Comparison of ENCODE assay signal across 8 cellular contexts in the genomic region with DNA sequence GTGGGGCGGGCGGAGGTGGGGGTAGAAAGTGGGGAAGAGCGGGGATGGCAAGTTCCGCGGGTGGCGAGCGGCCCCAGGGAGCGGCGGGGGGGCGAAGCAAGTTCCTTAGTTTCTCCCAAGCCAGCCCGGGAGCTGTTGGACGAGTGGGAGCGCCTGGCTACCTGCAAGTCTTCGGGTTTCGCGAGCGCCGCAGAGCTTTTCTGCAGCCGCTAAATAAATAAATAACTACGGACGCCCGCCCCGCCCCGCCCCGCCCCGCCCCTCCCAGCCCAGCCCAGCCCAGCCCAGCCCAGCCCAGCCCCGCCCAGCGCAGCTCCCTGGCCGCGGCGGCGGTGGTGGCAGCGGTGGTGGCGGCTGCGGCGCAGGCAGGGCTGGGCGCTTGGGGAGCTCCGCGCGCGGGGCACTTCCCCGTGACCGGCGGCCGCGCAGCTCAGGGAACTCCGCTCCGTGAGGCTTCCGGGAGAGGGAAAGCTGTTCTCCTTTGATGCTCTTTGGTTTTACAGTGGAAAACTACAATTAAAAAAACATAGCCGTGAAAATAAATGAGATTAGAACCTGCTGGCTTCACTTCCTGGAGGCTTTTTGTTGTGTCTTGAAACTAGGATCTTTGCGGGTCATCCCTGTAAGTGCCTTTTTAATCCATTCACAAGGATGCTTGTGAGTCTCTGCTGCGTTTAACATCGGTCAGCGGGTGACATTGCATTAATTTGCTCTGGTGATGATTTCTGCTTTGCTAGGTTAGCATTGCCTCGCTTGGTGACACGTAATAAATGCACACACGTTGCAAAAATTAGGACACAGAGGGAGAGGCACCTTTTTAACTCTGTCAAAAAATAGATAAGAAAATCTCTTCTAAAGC. TPM values are rescaled to one million over a fixed set of nuclear protein-coding genes. Genes with fewer than 3 reads are reported as not detected.
DNase-seq lines count a peak whose midpoint lies in the region; ATAC-seq and TF ChIP-seq lines count a peak whose summit lies in the region.

TSS of gene UBE2L5 (plus strand) at position 438 of the 859 bp plus-strand sequence. CDS start 5,498 bp downstream, outside the sequence.

- no peaks in the 10 kb centered on the region for H3K36me3 Mint-ChIP-seq in type B pancreatic cell

- H3K27me3 Mint-ChIP-seq in type B pancreatic cell, result peaks cover 35% of the 10 kb centered on the region

- 0 to 2% (median 1%) methylated on average over 19 to 57 of the region's 57 CpGs for WGBS in adrenal gland, 4 donors

- TF ChIP-seq POLR2A in adrenal gland (IDR thresholded peaks at IDR 0.05), result peak; percentile 76 to 87

- DNase-seq in D341Med (ENCODE audit: low spot score), result peak; percentile 91
- peak; percentile 82 for DNase-seq in GM20000 (ENCODE audit: low spot score)
- peak; percentile 26 for DNase-seq in HuH-7.5 (ENCODE audit: low spot score)
- peak; percentile 53 for DNase-seq in SKM-1 (lab: John Stamatoyannopoulos, UW; ENCODE audit: unreplicated experiment)
- DNase-seq in adrenal gland, result peak; percentile 70 to 85 (median 82)
- peak; percentile 80 for DNase-seq in left cardiac atrium
- DNase-seq in pons (ENCODE audit: low spot score), result peak; percentile 51
- peak; percentile 82 for DNase-seq in type B pancreatic cell (ENCODE audit: extremely low spot score, unreplicated experiment)

- H3K4me3 Mint-ChIP-seq in type B pancreatic cell, result peak within 1 kb of the TSS; percentile 92

- no peaks in the 10 kb centered on the region for H3K9me3 ChIP-seq in adrenal gland (replicated peaks in 1 of 3)

- intact Hi-C loops in adrenal gland (cut with DNase I), result no loop called here
- intact Hi-C loops in left cardiac atrium (cut with DNase I), result no loop called here

- peak within 1 kb of the TSS; percentile 86 for H3K27ac Mint-ChIP-seq in type B pancreatic cell

- no peak for TF ChIP-seq CTCF in GM20000 (IDR thresholded peaks at IDR 0.05; ENCODE audit: extremely low read depth, missing control alignments)
- TF ChIP-seq CTCF in adrenal gland (IDR thresholded peaks at IDR 0.05), result no peak
- no peak for TF ChIP-seq CTCF in type B pancreatic cell (conservative IDR thresholded peaks at IDR 0.05)

- H3K27me3 ChIP-seq in adrenal gland, result no peaks in the 10 kb centered on the region

- no peaks in the 10 kb centered on the region for H3K9me3 Mint-ChIP-seq in type B pancreatic cell

- peaks cover 5 to 9% of the 10 kb centered on the region in 2 donors for H3K4me1 ChIP-seq in adrenal gland (replicated peaks in 1 of 2)

- ATAC-seq in left cardiac atrium, result peak; percentile 94 to 96

- peak within 1 kb of the TSS; percentile 84 to 95 (median 92) for H3K27ac ChIP-seq in adrenal gland

- peaks cover 22% of the 10 kb centered on the region for H3K4me1 Mint-ChIP-seq in type B pancreatic cell (ENCODE audit: unreplicated experiment)

- H3K36me3 ChIP-seq in adrenal gland (replicated peaks in 1 of 2), result no peaks in the 10 kb centered on the region

- H3K4me3 ChIP-seq in adrenal gland, result peak within 1 kb of the TSS in 3 of 4 donors; percentile 27 to 65 (median 55)

RNA-seq across cellular contexts. Expression of gene UBE2L5, which starts in this region (rescaled TPM):
- under 1 TPM in 1 of 8 donors, not detected in 7; 0.18 TPM for total RNA-seq in adrenal gland
- under 1 TPM in 2 of 3 donors, not detected in 1; 0.03 to 0.16 TPM for polyA plus RNA-seq in adrenal gland
- total RNA-seq in left cardiac atrium, result not detected
- not detected in 2 replicates for total RNA-seq in type B pancreatic cell (ENCODE audit: low replicate concordance)

Comparison
In these comparisons a context has a peak if more than half of its experiments do, and no peak if none do; other contexts are left out.
1. Peak in every context shown above with its lines: DNase-seq, ATAC-seq, H3K4me3 ChIP-seq and H3K27ac ChIP-seq.
2. Peak in DNase-seq, H3K4me3 ChIP-seq and H3K27ac ChIP-seq in adrenal gland; RNA of the gene not detected or under 1 TPM.
3. Peak in DNase-seq and ATAC-seq in left cardiac atrium; RNA of the gene not detected or under 1 TPM.
4. Peak in DNase-seq in type B pancreatic cell; RNA of the gene not detected or under 1 TPM.
5. DNase-seq: peak in every context shown above with its lines; median percentile 91 in D341Med; 82 in GM20000; 82 in adrenal gland; 82 in type B pancreatic cell; 80 in left cardiac atrium; 53 in SKM-1; 51 in pons; 26 in HuH-7.5.